ENCODE assay signal across 8 cellular contexts in genomic region chr19:40778865-40779284, GRCh38. TPM values are rescaled to one million over a fixed set of nuclear protein-coding genes. Genes with fewer than 3 reads are reported as not detected.
A peak's percentile ranks its signal among the peaks of the same experiment; 100 is the strongest.
DNase-seq lines count a peak whose midpoint lies in the region; ATAC-seq and TF ChIP-seq lines count a peak whose summit lies in the region.

No MANE protein-coding gene starts in this region.

- peak overlapping the region; percentile 77 for H3K4me2 ChIP-seq in OCI-LY3 (ENCODE audit: low read length)
- peak overlapping the region; percentile 55 for H3K4me2 ChIP-seq in neuronal stem cell (ENCODE audit: insufficient read depth, low read length, poor library complexity, severe bottlenecking)

- H2BK5ac ChIP-seq in neuronal stem cell (ENCODE audit: low read length), result peak overlapping the region; percentile 30

- H3K36me3 ChIP-seq in CD4-positive, alpha-beta memory T cell (ENCODE audit: insufficient read depth, low read length), result peaks cover 5% of the 10 kb centered on the region
- H3K36me3 ChIP-seq in OCI-LY3 (replicated peaks; ENCODE audit: low read depth, low read length) (peaks cover 3% of the 10 kb centered on the region), neuronal stem cell (replicated peaks in 1 of 2; ENCODE audit: control insufficient read depth in 2 of 2, insufficient read depth in 2 of 2, low read length in 2 of 2) (peaks cover 0 to 1% of the 10 kb centered on the region in 2 donors)
- no peaks in the 10 kb centered on the region for H3K36me3 ChIP-seq in effector memory CD4-positive, alpha-beta T cell (ENCODE audit: control insufficient read depth, insufficient read depth, low read length)

- peaks cover 2% of the 10 kb centered on the region for H3K79me1 ChIP-seq in neuronal stem cell (ENCODE audit: low read depth, low read length)

- intact Hi-C loops in CD4-positive, alpha-beta memory T cell (cut with micrococcal nuclease), result loop anchor here (1.0 kb wide), 6 partner anchors 19 to 365 kb away; partner anchors contain the start of gene ACTMAP

- CTCF ChIA-PET in CD4-positive, alpha-beta memory T cell (lab: Charles Lee; ENCODE audit: partially characterized antibody), result interaction anchor here (0.7 to 4.1 kb wide), 13 partner anchors 8 to 144 kb away, joined by 3 to 46 read pairs (median 5); partner anchors contain the start of genes ACTMAP, EGLN2 and SNRPA

- no peak overlapping the region for H3K23ac ChIP-seq in neuronal stem cell (ENCODE audit: low read depth, low read length, poor library complexity)

- no peak for TF ChIP-seq CTCF in OCI-LY3 (IDR thresholded peaks at IDR 0.05; ENCODE audit: low read depth, low read length)

- no peaks in the 10 kb centered on the region for H3K27me3 ChIP-seq in CD4-positive, alpha-beta memory T cell (ENCODE audit: insufficient read depth, low read length)
- H3K27me3 ChIP-seq in OCI-LY3 (ENCODE audit: low read depth, low read length) (no peaks in the 10 kb centered on the region), neuronal stem cell (ENCODE audit: control insufficient read depth in 3 of 3, insufficient read depth in 3 of 3, low read depth in 1 of 3, low read length in 3 of 3) (no peaks in the 10 kb centered on the region)
- no peaks in the 10 kb centered on the region for H3K27me3 ChIP-seq in effector memory CD4-positive, alpha-beta T cell (replicated peaks; ENCODE audit: control insufficient read depth, insufficient read depth, low read length, poor library complexity, severe bottlenecking)

- no peak overlapping the region for H2AFZ ChIP-seq in OCI-LY3 (ENCODE audit: low read depth, low read length)
- H2AFZ ChIP-seq in neuronal stem cell (ENCODE audit: low read length), result peak overlapping the region; percentile 92

- no peak overlapping the region for H3K18ac ChIP-seq in neuronal stem cell (ENCODE audit: low read length)

- DNase-seq in CD4-positive, alpha-beta memory T cell, result no peak
- no peak for DNase-seq in effector memory CD4-positive, alpha-beta T cell
- DNase-seq in neuronal stem cell (ENCODE audit: low spot score), result no peak
- no peak for DNase-seq in NCI-H2196 treated with DMSO at 0.1 percent for 48 hours (lab: John Stamatoyannopoulos, UW; ENCODE audit: unreplicated experiment)
- DNase-seq in NCI-H2171 (lab: John Stamatoyannopoulos, UW), result no peak
- no peak for DNase-seq in NCI-H128 (lab: John Stamatoyannopoulos, UW; ENCODE audit: unreplicated experiment)

- no peaks in the 10 kb centered on the region for H3K9me3 ChIP-seq in CD4-positive, alpha-beta memory T cell (ENCODE audit: control insufficient read depth in 1 of 2, low read length in 2 of 2)
- H3K9me3 ChIP-seq in OCI-LY3 (ENCODE audit: insufficient read depth, low read length) (no peaks in the 10 kb centered on the region), neuronal stem cell (replicated peaks in 1 of 2; ENCODE audit: control insufficient read depth in 2 of 2, insufficient read depth in 1 of 2, low read depth in 1 of 2, low read length in 2 of 2) (no peaks in the 10 kb centered on the region)
- H3K9me3 ChIP-seq in effector memory CD4-positive, alpha-beta T cell (ENCODE audit: control insufficient read depth, low read length), result no peaks in the 10 kb centered on the region

- no peaks in the 10 kb centered on the region for H3K9me3 Mint-ChIP-seq in CD4-positive, alpha-beta memory T cell

- H3K27me3 Mint-ChIP-seq in CD4-positive, alpha-beta memory T cell, result no peaks in the 10 kb centered on the region

- H3K4me3 Mint-ChIP-seq in CD4-positive, alpha-beta memory T cell, result peak overlapping the region; percentile 92 to 98 (median 95)

- no peak overlapping the region for H2BK120ac ChIP-seq in neuronal stem cell (ENCODE audit: low read depth, low read length)

- H4K91ac ChIP-seq in neuronal stem cell (ENCODE audit: low read depth, low read length, poor library complexity), result no peak overlapping the region

- peaks cover 15 to 31% of the 10 kb centered on the region in 2 donors for H3K36me3 Mint-ChIP-seq in CD4-positive, alpha-beta memory T cell

- no peaks in the 10 kb centered on the region for H4K20me1 ChIP-seq in OCI-LY3 (ENCODE audit: insufficient read depth, low read length)

- peak overlapping the region; percentile 73 for H3K9ac ChIP-seq in OCI-LY3 (ENCODE audit: low read length)
- no peak overlapping the region for H3K9ac ChIP-seq in neuronal stem cell (ENCODE audit: low read depth, low read length, poor library complexity)

- H3K4me1 ChIP-seq in CD4-positive, alpha-beta memory T cell (ENCODE audit: insufficient read depth, low read length), result peaks cover 29% of the 10 kb centered on the region
- H3K4me1 ChIP-seq in OCI-LY3 (ENCODE audit: low read length) (peaks cover 27% of the 10 kb centered on the region), neuronal stem cell (ENCODE audit: control insufficient read depth in 2 of 2, insufficient read depth in 1 of 2, low read depth in 1 of 2, low read length in 2 of 2) (peaks cover 0 to 6% of the 10 kb centered on the region in 2 donors)
- H3K4me1 ChIP-seq in effector memory CD4-positive, alpha-beta T cell (ENCODE audit: control insufficient read depth, insufficient read depth, low read length, poor library complexity, severe bottlenecking), result peaks cover 12% of the 10 kb centered on the region

- POLR2A ChIA-PET in CD4-positive, alpha-beta memory T cell (lab: Charles Lee; ENCODE audit: partially characterized antibody), result interaction anchor here (0.8 to 14.6 kb wide), 21 partner anchors 8 to 770 kb away, joined by 3 to 369 read pairs (median 8); partner anchors contain the start of genes ACTMAP, C19orf47, COQ8B and EGLN2

- no peak overlapping the region for H2AK5ac ChIP-seq in neuronal stem cell (ENCODE audit: low read depth, low read length)

- no peak overlapping the region for H2BK15ac ChIP-seq in neuronal stem cell (ENCODE audit: low read length)

- H3K27ac Mint-ChIP-seq in CD4-positive, alpha-beta memory T cell, result peak overlapping the region; percentile 95 to 99 (median 99)

- H3K27ac ChIP-seq in CD4-positive, alpha-beta memory T cell (ENCODE audit: low read depth, low read length), result peak overlapping the region; percentile 89
- H3K27ac ChIP-seq in OCI-LY3 (ENCODE audit: low read length) (peak overlapping the region; percentile 96), neuronal stem cell (replicated peaks; ENCODE audit: low read length) (peak overlapping the region; percentile 70)
- H3K27ac ChIP-seq in effector memory CD4-positive, alpha-beta T cell (ENCODE audit: insufficient read depth, low read length, poor library complexity, severe bottlenecking), result peak overlapping the region; percentile 88

- H4K8ac ChIP-seq in neuronal stem cell (ENCODE audit: low read depth, low read length), result no peak overlapping the region

- H3K79me2 ChIP-seq in OCI-LY3 (ENCODE audit: low read length), result 0 out of 2 replicates have a peak, but pooled peaks cover 3% of the 10 kb centered on the region

- H3K14ac ChIP-seq in neuronal stem cell (ENCODE audit: low read length), result no peak overlapping the region

- H2BK12ac ChIP-seq in neuronal stem cell (ENCODE audit: low read length), result no peak overlapping the region

- no peak for ATAC-seq in HG03460 (IDR thresholded peaks at IDR 0.05; ENCODE audit: unreplicated experiment)

- WGBS in neuronal stem cell (ENCODE audit: extremely low coverage in 2 of 2, insufficient read length in 2 of 2, insufficient replicate concordance in 1 of 2), 2 donors, result no CpG with 5 or more reads among the region's 5 CpGs

- H3K4ac ChIP-seq in neuronal stem cell (ENCODE audit: low read length), result no peak overlapping the region

- H3K4me3 ChIP-seq in CD4-positive, alpha-beta memory T cell (ENCODE audit: low read length in 2 of 2), result peak overlapping the region; percentile 14 to 67
- H3K4me3 ChIP-seq in OCI-LY3 (ENCODE audit: low read length) (peak overlapping the region; percentile 83), neuronal stem cell (ENCODE audit: low read length in 2 of 2) (peak overlapping the region; percentile 64 to 98)
- peak overlapping the region; percentile 62 for H3K4me3 ChIP-seq in effector memory CD4-positive, alpha-beta T cell (ENCODE audit: insufficient read depth, low read depth, low read length, poor library complexity, severe bottlenecking)

- peaks cover 25 to 45% (median 32%) of the 10 kb centered on the region in 4 donors for H3K4me1 Mint-ChIP-seq in CD4-positive, alpha-beta memory T cell

RNA-seq across cellular contexts. Expression of gene RAB4B, which starts 0.8 kb away (rescaled TPM):
- 10 to 100 TPM; 53.5 to 55.0 TPM for total RNA-seq in CD4-positive, alpha-beta memory T cell
- 10 to 100 TPM; 67.3 to 69.8 TPM for polyA plus RNA-seq in CD4-positive, alpha-beta memory T cell
- 15.1 TPM for polyA plus RNA-seq in neuronal stem cell (2013, experiment 1 of 2)
- polyA plus RNA-seq in neuronal stem cell (2013, experiment 2 of 2), result 14.9 TPM

RNA-seq across cellular contexts. Expression of gene MIA, which starts 3.6 kb away (rescaled TPM):
- 10 to 100 TPM; 11.2 to 11.4 TPM for total RNA-seq in CD4-positive, alpha-beta memory T cell
- polyA plus RNA-seq in CD4-positive, alpha-beta memory T cell, result not detected
- polyA plus RNA-seq in neuronal stem cell (2013, experiment 1 of 2), result 0.15 TPM
- polyA plus RNA-seq in neuronal stem cell (2013, experiment 2 of 2), result 0.32 TPM

RNA-seq across cellular contexts. Expression of gene EGLN2, which starts 20.1 kb away (rescaled TPM):
- 100 to 1,000 TPM; 203 to 219 TPM for total RNA-seq in CD4-positive, alpha-beta memory T cell
- polyA plus RNA-seq in CD4-positive, alpha-beta memory T cell, result 100 to 1,000 TPM; 141 to 207 TPM
- polyA plus RNA-seq in neuronal stem cell (2013, experiment 1 of 2), result 66.3 TPM
- 59.8 TPM for polyA plus RNA-seq in neuronal stem cell (2013, experiment 2 of 2)

RNA-seq across cellular contexts. Expression of gene SNRPA, which starts 27.9 kb away (rescaled TPM):
- 10 to 100 TPM; 93.3 to 95.7 TPM for total RNA-seq in CD4-positive, alpha-beta memory T cell
- polyA plus RNA-seq in CD4-positive, alpha-beta memory T cell, result 10 to 100 TPM; 48.8 to 63.9 TPM
- 346 TPM for polyA plus RNA-seq in neuronal stem cell (2013, experiment 1 of 2)
- polyA plus RNA-seq in neuronal stem cell (2013, experiment 2 of 2), result 347 TPM

RNA-seq across cellular contexts. Expression of gene ACTMAP, which starts 28.6 kb away (rescaled TPM):
- 1 to 10 TPM; 5.2 to 5.5 TPM for total RNA-seq in CD4-positive, alpha-beta memory T cell
- polyA plus RNA-seq in CD4-positive, alpha-beta memory T cell, result 1 to 10 TPM in 1 of 2 donors, under 1 TPM in 1; 0.26 to 2.8 TPM
- polyA plus RNA-seq in neuronal stem cell (2013, experiment 1 of 2), result 12.8 TPM
- polyA plus RNA-seq in neuronal stem cell (2013, experiment 2 of 2), result 13.2 TPM
